Comparison of ENCODE assay signal across 8 cellular contexts in the genomic region with DNA sequence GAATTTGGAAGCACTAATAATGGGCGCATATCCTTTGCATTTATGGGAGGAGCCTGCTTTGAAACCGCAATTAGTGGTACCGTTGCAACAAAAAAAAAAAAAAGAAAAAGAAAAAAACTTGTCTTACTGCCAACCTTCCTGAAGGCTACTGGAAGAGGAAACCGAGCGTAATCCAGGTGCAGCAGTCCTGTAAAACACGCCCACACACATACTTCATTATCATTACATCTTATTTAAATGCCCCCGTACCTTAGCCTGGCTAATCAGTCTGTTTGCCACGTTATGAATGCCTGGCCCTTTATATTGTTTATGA. TPM values are rescaled to one million over a fixed set of nuclear protein-coding genes. Genes with fewer than 3 reads are reported as not detected.
DNase-seq lines count a peak whose midpoint lies in the region; ATAC-seq and TF ChIP-seq lines count a peak whose summit lies in the region.

No MANE protein-coding gene starts in this region.

- TF ChIP-seq CTCF in CD14-positive monocyte (IDR thresholded peaks at IDR 0.05): no peak
- TF ChIP-seq CTCF in brain (conservative IDR thresholded peaks at IDR 0.05): no peak
- no peak for TF ChIP-seq CTCF in lower lobe of right lung (IDR thresholded peaks at IDR 0.05)

- ATAC-seq in lower lobe of right lung (peak; percentile 63 to 67), aorta (ENCODE audit: low FRiP score) (no peak), HG03457 (IDR thresholded peaks at IDR 0.05; ENCODE audit: unreplicated experiment) (no peak)

- H3K27me3 ChIP-seq in lower lobe of right lung (ENCODE audit: low read depth) (no peaks in the 10 kb centered on the region), aorta (ENCODE audit: control insufficient read depth in 1 of 2, insufficient read depth in 2 of 2, low read length in 1 of 2) (no peaks in the 10 kb centered on the region)

- peak overlapping the region; percentile 90 for H3K27ac ChIP-seq in lower lobe of right lung
- H3K27ac ChIP-seq in aorta (ENCODE audit: low read depth in 1 of 2, low read length in 2 of 2): no peak overlapping the region

- H3K4me3 Mint-ChIP-seq in CD14-positive monocyte (peak overlapping the region; percentile 94 to 99), brain (peak overlapping the region; percentile 91 to 96 (median 93))

- peaks cover 40% of the 10 kb centered on the region for H3K4me1 ChIP-seq in lower lobe of right lung
- peaks cover 3 to 5% of the 10 kb centered on the region in 2 donors for H3K4me1 ChIP-seq in aorta (ENCODE audit: control insufficient read depth in 1 of 2, insufficient read depth in 2 of 2, low read length in 2 of 2)

- H3K27me3 Mint-ChIP-seq in CD14-positive monocyte (ENCODE audit: low read depth in 3 of 3): peaks cover 0 to 2% (median 1%) of the 10 kb centered on the region in 3 donors
- H3K27me3 Mint-ChIP-seq in brain: peaks cover 38% of the 10 kb centered on the region

- peak overlapping the region in 6 of 7 donors; percentile 87 to 97 (median 93) for H3K27ac Mint-ChIP-seq in CD14-positive monocyte
- H3K27ac Mint-ChIP-seq in brain: peak overlapping the region; percentile 93 to 99 (median 94)

- WGBS in aorta, 2 donors: 12 to 13% methylated on average over 8 of the region's 8 CpGs

- no peak for DNase-seq in CD14-positive monocyte (ENCODE audit: low spot score)
- peak; percentile 14 for DNase-seq in HCEC 1CT
- DNase-seq in NCI-H2171 (lab: John Stamatoyannopoulos, UW): peak; percentile 83
- no peak for DNase-seq in lower lobe of right lung
- no peak for DNase-seq in aorta
- DNase-seq in activated naive CD4-positive, alpha-beta T cell (lab: John Stamatoyannopoulos, UW): no peak

- H3K9me3 Mint-ChIP-seq in CD14-positive monocyte (peaks cover 0 to 2% (median 0%) of the 10 kb centered on the region in 7 donors), brain (peaks cover 0 to 33% (median 17%) of the 10 kb centered on the region in 5 experiments)

- peak overlapping the region; percentile 92 for H3K4me3 ChIP-seq in lower lobe of right lung
- H3K4me3 ChIP-seq in aorta (ENCODE audit: low read length in 2 of 2): peak overlapping the region; percentile 27 to 42

- H3K36me3 ChIP-seq in lower lobe of right lung (no peaks in the 10 kb centered on the region), aorta (ENCODE audit: control insufficient read depth in 1 of 2, insufficient read depth in 2 of 2, low read length in 1 of 2) (no peaks in the 10 kb centered on the region)

- no peaks in the 10 kb centered on the region for H3K9me3 ChIP-seq in lower lobe of right lung
- no peaks in the 10 kb centered on the region for H3K9me3 ChIP-seq in aorta (ENCODE audit: control insufficient read depth, low read length)

- H3K36me3 Mint-ChIP-seq in CD14-positive monocyte: peaks cover 17 to 21% of the 10 kb centered on the region in 2 donors
- peaks cover 42% of the 10 kb centered on the region for H3K36me3 Mint-ChIP-seq in brain

- intact Hi-C loops in CD14-positive monocyte (cut with micrococcal nuclease) (no loop called here), lower lobe of right lung (cut with DNase I) (no loop called here), aorta (cut with DNase I) (no loop called here)

- H3K4me1 Mint-ChIP-seq in CD14-positive monocyte: peaks cover 58% of the 10 kb centered on the region
- peaks cover 53% of the 10 kb centered on the region for H3K4me1 Mint-ChIP-seq in brain

RNA-seq across cellular contexts. Expression of a gene that starts 0.7 kb away (rescaled TPM):
- polyA plus RNA-seq in CD14-positive monocyte (10 to 100 TPM; 26.6 to 30.6 TPM), brain (ENCODE audit: insufficient read depth, low read depth, low replicate concordance) (6.2 TPM), aorta (1 to 10 TPM; 2.1 to 3.2 TPM)
- total RNA-seq in lower lobe of right lung (18.2 TPM), aorta (10 to 100 TPM; 12.8 to 13.1 TPM)

Comparison
In these comparisons a context has a peak if more than half of its experiments do, and no peak if none do; other contexts are left out.
1. DNase-seq: peak in HCEC 1CT (single experiment) and NCI-H2171 (single experiment); none in CD14-positive monocyte (single experiment), lower lobe of right lung (single experiment), aorta (0 of 2) and activated naive CD4-positive, alpha-beta T cell (0 of 4).
2. ATAC-seq: peak in lower lobe of right lung (2 of 2); none in aorta (single experiment) and HG03457 (single experiment).